In the genomic region with DNA sequence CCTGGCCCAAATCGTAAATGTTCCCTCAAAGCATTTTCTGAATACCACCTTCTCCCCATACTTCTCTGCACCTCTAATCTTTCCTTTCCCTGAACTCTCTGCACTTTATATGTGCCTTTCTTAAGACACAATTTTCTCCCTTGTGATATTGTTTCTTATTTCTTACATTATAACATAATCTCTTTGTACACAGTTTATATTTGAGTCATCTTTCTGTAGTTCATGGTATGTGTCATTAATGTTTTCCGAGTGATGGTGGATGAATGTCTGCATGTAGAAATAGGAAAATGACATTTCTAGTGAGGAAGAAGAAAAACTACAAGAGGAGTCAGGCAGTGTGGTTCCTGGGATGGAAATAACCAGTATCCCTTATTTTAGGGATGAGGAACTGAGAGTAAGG, we compare ENCODE assay signal across 1 cellular context.
TF ChIP-seq lines count a peak whose summit lies in the region.

No MANE protein-coding gene starts in this region.

TF ChIP-seq in endothelial cell of umbilical vein, 7 proteins besides CTCF, POLR2A, EP300 and RAD21:
- no peak for TF ChIP-seq POLR2AphosphoS5 (IDR thresholded peaks at IDR 0.05; ENCODE audit: insufficient read depth, low read depth, low read length)
- no peak for TF ChIP-seq GATA2 (IDR thresholded peaks at IDR 0.05; ENCODE audit: insufficient read depth, insufficient read length, low read depth, low read length)
- TF ChIP-seq, protein P1, sequence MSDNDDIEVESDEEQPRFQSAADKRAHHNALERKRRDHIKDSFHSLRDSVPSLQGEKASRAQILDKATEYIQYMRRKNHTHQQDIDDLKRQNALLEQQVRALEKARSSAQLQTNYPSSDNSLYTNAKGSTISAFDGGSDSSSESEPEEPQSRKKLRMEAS (IDR thresholded peaks at IDR 0.05; ENCODE audit: insufficient read depth, insufficient read length): no peak
- TF ChIP-seq JUN (IDR thresholded peaks at IDR 0.05; ENCODE audit: borderline replicate concordance, insufficient read depth, insufficient read length, low read depth): no peak
- TF ChIP-seq FOS (IDR thresholded peaks at IDR 0.05; ENCODE audit: borderline replicate concordance, insufficient read depth, low read length): no peak
- no peak for TF ChIP-seq MYC (IDR thresholded peaks at IDR 0.05; ENCODE audit: low read depth, low read length)
- no peak for TF ChIP-seq EZH2 (IDR thresholded peaks at IDR 0.05; ENCODE audit: borderline replicate concordance, low read depth, low read length, severe bottlenecking)
